8 cellular contexts compared by ENCODE assay signal in genomic region chr11:103091024-103091423, GRCh38. TPM values are rescaled to one million over a fixed set of nuclear protein-coding genes. Genes with fewer than 3 reads are reported as not detected.
A peak's percentile ranks its signal among the peaks of the same experiment; 100 is the strongest.
DNase-seq lines count a peak whose midpoint lies in the region; ATAC-seq, FAIRE-seq and TF ChIP-seq lines count a peak whose summit lies in the region.

No MANE protein-coding gene starts in this region.

- H3K27ac Mint-ChIP-seq in CD4-positive, CD25-positive, alpha-beta regulatory T cell, result peak overlapping the region in 2 of 3 donors; percentile 9 to 95
- peak overlapping the region; percentile 95 for H3K27ac Mint-ChIP-seq in endodermal cell

- H3K27me3 ChIP-seq in CD4-positive, CD25-positive, alpha-beta regulatory T cell (ENCODE audit: control insufficient read depth, insufficient read depth, low read length), result peaks cover 25% of the 10 kb centered on the region
- H3K27me3 ChIP-seq in GM23248 (replicated peaks; ENCODE audit: insufficient read depth) (no peaks in the 10 kb centered on the region), Peyer's patch (no peaks in the 10 kb centered on the region), endodermal cell (ENCODE audit: control insufficient read depth, insufficient read depth, low read length, poor library complexity, severe bottlenecking) (peaks cover 28% of the 10 kb centered on the region), neuronal stem cell (ENCODE audit: control insufficient read depth in 3 of 3, insufficient read depth in 3 of 3, low read depth in 1 of 3, low read length in 3 of 3) (peaks cover 0 to 3% (median 2%) of the 10 kb centered on the region in 3 experiments)

- H3K4me3 ChIP-seq in CD4-positive, CD25-positive, alpha-beta regulatory T cell (ENCODE audit: low read depth, low read length), result peak overlapping the region; percentile 94
- H3K4me3 ChIP-seq in GM23248 (peak overlapping the region; percentile 96), Peyer's patch (peak overlapping the region; percentile 83 to 98 (median 91)), endodermal cell (ENCODE audit: low read length) (peak overlapping the region; percentile 95), neuronal stem cell (ENCODE audit: low read length in 2 of 2) (peak overlapping the region; percentile 52 to 97)

- 2 to 6% methylated on average over 3 of the region's 3 CpGs for WGBS in GM23248 (ENCODE audit: low coverage in 1 of 2, low lambda C conversion rate in 2 of 2, missing lambda C conversion rate in 2 of 2), 2 experiments
- WGBS in endodermal cell (ENCODE audit: insufficient coverage in 1 of 2, insufficient read length in 1 of 2), 2 experiments, result 0 to 1% methylated on average over 2 to 3 of the region's 3 CpGs
- WGBS in neuronal stem cell (ENCODE audit: extremely low coverage in 2 of 2, insufficient read length in 2 of 2, insufficient replicate concordance in 1 of 2), 2 donors, result no CpG with 5 or more reads among the region's 3 CpGs

- no peaks in the 10 kb centered on the region for H3K9me2 ChIP-seq in GM23248 (ENCODE audit: insufficient read depth)

- H4K20me1 ChIP-seq in GM23248 (ENCODE audit: insufficient read depth), result no peaks in the 10 kb centered on the region; the same call in 1 of the 2 replicates

- no peak overlapping the region for H3K4ac ChIP-seq in neuronal stem cell (ENCODE audit: low read length)

- no peak for TF ChIP-seq POLR2A in Peyer's patch (IDR thresholded peaks at IDR 0.05)

- H4K91ac ChIP-seq in neuronal stem cell (ENCODE audit: low read depth, low read length, poor library complexity), result no peak overlapping the region

- H2BK12ac ChIP-seq in neuronal stem cell (ENCODE audit: low read length), result no peak overlapping the region

- ATAC-seq in CD4-positive, CD25-positive, alpha-beta regulatory T cell (ENCODE audit: low read depth in 2 of 2), result no peak

- H3K4me3 Mint-ChIP-seq in CD4-positive, CD25-positive, alpha-beta regulatory T cell, result peak overlapping the region; percentile 86 to 97 (median 94)
- peak overlapping the region; percentile 87 for H3K4me3 Mint-ChIP-seq in endodermal cell

- no peaks in the 10 kb centered on the region for H3K9me3 ChIP-seq in CD4-positive, CD25-positive, alpha-beta regulatory T cell (ENCODE audit: control insufficient read depth in 2 of 2, low read length in 2 of 2)
- H3K9me3 ChIP-seq in GM23248 (ENCODE audit: low read depth), result no peaks in the 10 kb centered on the region
- no peaks in the 10 kb centered on the region for H3K9me3 ChIP-seq in Peyer's patch
- H3K9me3 ChIP-seq in endodermal cell (ENCODE audit: control insufficient read depth, low read length), result peaks cover 4% of the 10 kb centered on the region
- peaks cover 0 to 1% of the 10 kb centered on the region in 2 donors for H3K9me3 ChIP-seq in neuronal stem cell (replicated peaks in 1 of 2; ENCODE audit: control insufficient read depth in 2 of 2, insufficient read depth in 1 of 2, low read depth in 1 of 2, low read length in 2 of 2)

- H3K14ac ChIP-seq in neuronal stem cell (ENCODE audit: low read length), result no peak overlapping the region

- H3K4me2 ChIP-seq in GM23248 (ENCODE audit: unreplicated experiment) (peak overlapping the region; percentile 99), neuronal stem cell (ENCODE audit: insufficient read depth, low read length, poor library complexity, severe bottlenecking) (peak overlapping the region; percentile 54)

- H3K79me1 ChIP-seq in neuronal stem cell (ENCODE audit: low read depth, low read length), result no peaks in the 10 kb centered on the region

- H2AK5ac ChIP-seq in neuronal stem cell (ENCODE audit: low read depth, low read length), result no peak overlapping the region

- peaks cover 33% of the 10 kb centered on the region for H3K27me3 Mint-ChIP-seq in CD4-positive, CD25-positive, alpha-beta regulatory T cell
- H3K27me3 Mint-ChIP-seq in endodermal cell (ENCODE audit: insufficient read depth), result peaks cover 24% of the 10 kb centered on the region

- no peak overlapping the region for H3K18ac ChIP-seq in neuronal stem cell (ENCODE audit: low read length)

- H3F3A ChIP-seq in GM23248 (ENCODE audit: insufficient read depth), result peaks cover 4% of the 10 kb centered on the region; the same call in 1 of the 2 replicates

- H4K8ac ChIP-seq in neuronal stem cell (ENCODE audit: low read depth, low read length), result no peak overlapping the region

- H3K79me2 ChIP-seq in GM23248 (ENCODE audit: insufficient read depth), result peaks cover 59% of the 10 kb centered on the region

- no peak for TF ChIP-seq CTCF in Peyer's patch (IDR thresholded peaks at IDR 0.05)
- no peak for TF ChIP-seq CTCF in endodermal cell (conservative IDR thresholded peaks at IDR 0.05)

- H2BK5ac ChIP-seq in neuronal stem cell (ENCODE audit: low read length), result peak overlapping the region; percentile 19

- in situ Hi-C loops in GM23248 (cut with MboI), result no loop called here

- DNase-seq in CD4-positive, CD25-positive, alpha-beta regulatory T cell, result peak in 1 of 3 donors; percentile 25
- peak; percentile 54 for DNase-seq in GM23248
- no peak for DNase-seq in Peyer's patch
- DNase-seq in endodermal cell, result peak; percentile 60
- DNase-seq in neuronal stem cell (ENCODE audit: low spot score), result peak; percentile 5
- no peak for DNase-seq in urothelium cell line (ENCODE audit: low spot score)
- no peak for DNase-seq in NCI-H187 treated with DMSO at 0.1 percent for 48 hours (lab: John Stamatoyannopoulos, UW)
- no peak for DNase-seq in NOMO-1 treated with DMSO at 0.1 percent for 48 hours (lab: John Stamatoyannopoulos, UW; ENCODE audit: unreplicated experiment)

- H2AFZ ChIP-seq in GM23248, result peak overlapping the region; percentile 94
- peak overlapping the region; percentile 93 for H2AFZ ChIP-seq in neuronal stem cell (ENCODE audit: low read length)

- peak overlapping the region; percentile 99 for H3K9ac ChIP-seq in GM23248
- H3K9ac ChIP-seq in endodermal cell (ENCODE audit: extremely low read depth, low read length, poor library complexity, severe bottlenecking), result no peak overlapping the region
- H3K9ac ChIP-seq in neuronal stem cell (ENCODE audit: low read depth, low read length, poor library complexity), result no peak overlapping the region

- no peak overlapping the region for H2BK15ac ChIP-seq in neuronal stem cell (ENCODE audit: low read length)

- H3K4me1 ChIP-seq in CD4-positive, CD25-positive, alpha-beta regulatory T cell (ENCODE audit: control insufficient read depth, insufficient read depth, low read length, poor library complexity, severe bottlenecking), result peaks cover 28% of the 10 kb centered on the region
- H3K4me1 ChIP-seq in GM23248 (ENCODE audit: insufficient read depth) (peaks cover 40% of the 10 kb centered on the region), Peyer's patch (peaks cover 0 to 14% (median 6%) of the 10 kb centered on the region in 4 donors), endodermal cell (ENCODE audit: control insufficient read depth, insufficient read depth, low read length) (no peaks in the 10 kb centered on the region), neuronal stem cell (ENCODE audit: control insufficient read depth in 2 of 2, insufficient read depth in 1 of 2, low read depth in 1 of 2, low read length in 2 of 2) (peaks cover 2 to 4% of the 10 kb centered on the region in 2 donors)

- H3K9me3 Mint-ChIP-seq in CD4-positive, CD25-positive, alpha-beta regulatory T cell, result peaks cover 0 to 3% (median 0%) of the 10 kb centered on the region in 7 donors
- H3K9me3 Mint-ChIP-seq in endodermal cell, result no peaks in the 10 kb centered on the region

- peaks cover 10% of the 10 kb centered on the region for H3K36me3 Mint-ChIP-seq in CD4-positive, CD25-positive, alpha-beta regulatory T cell
- peaks cover 27% of the 10 kb centered on the region for H3K36me3 Mint-ChIP-seq in endodermal cell (ENCODE audit: low read depth)

- H3K4me1 Mint-ChIP-seq in CD4-positive, CD25-positive, alpha-beta regulatory T cell, result peaks cover 10 to 45% (median 28%) of the 10 kb centered on the region in 4 donors
- H3K4me1 Mint-ChIP-seq in endodermal cell, result peaks cover 14% of the 10 kb centered on the region

- no peak for FAIRE-seq in urothelium cell line (lab: Jason Lieb, UNC)

- peak overlapping the region; percentile 85 for H3K27ac ChIP-seq in CD4-positive, CD25-positive, alpha-beta regulatory T cell (ENCODE audit: insufficient read depth, low read length, poor library complexity, severe bottlenecking)
- peak overlapping the region; percentile 89 for H3K27ac ChIP-seq in GM23248
- no peak overlapping the region for H3K27ac ChIP-seq in Peyer's patch
- H3K27ac ChIP-seq in endodermal cell (ENCODE audit: low read depth, low read length), result no peak overlapping the region
- H3K27ac ChIP-seq in neuronal stem cell (replicated peaks; ENCODE audit: low read length), result no peak overlapping the region

- no peak overlapping the region for H3K23ac ChIP-seq in neuronal stem cell (ENCODE audit: low read depth, low read length, poor library complexity)

- H3K36me3 ChIP-seq in CD4-positive, CD25-positive, alpha-beta regulatory T cell (ENCODE audit: control insufficient read depth, insufficient read depth, low read length), result no peaks in the 10 kb centered on the region
- peaks cover 7% of the 10 kb centered on the region; the same call in 1 of the 2 replicates for H3K36me3 ChIP-seq in GM23248 (ENCODE audit: low read depth)
- H3K36me3 ChIP-seq in Peyer's patch, result peaks cover 0 to 4% (median 0%) of the 10 kb centered on the region in 3 donors
- peaks cover 22% of the 10 kb centered on the region for H3K36me3 ChIP-seq in endodermal cell (ENCODE audit: control insufficient read depth, insufficient read depth, low read length)
- H3K36me3 ChIP-seq in neuronal stem cell (replicated peaks in 1 of 2; ENCODE audit: control insufficient read depth in 2 of 2, insufficient read depth in 2 of 2, low read length in 2 of 2), result peaks cover 0 to 38% of the 10 kb centered on the region in 2 donors

- H2BK120ac ChIP-seq in neuronal stem cell (ENCODE audit: low read depth, low read length), result no peak overlapping the region

RNA-seq across cellular contexts. Expression of gene DCUN1D5, which starts 0.9 kb away (rescaled TPM):
- total RNA-seq in CD4-positive, CD25-positive, alpha-beta regulatory T cell, result 16.2 TPM
- 10 to 100 TPM; 23.6 to 27.6 (median 26.6) TPM for polyA plus RNA-seq in CD4-positive, CD25-positive, alpha-beta regulatory T cell
- 76.0 and 87.6 TPM in 2 replicates for total RNA-seq in GM23248 (2014; rRNA removed; shearing (Covaris generic))
- 73.5 and 80.1 TPM in 2 replicates for polyA plus RNA-seq in GM23248 (2016; fragmentation: Nextera tagmentation; extraction: Ambion mirVana)
- total RNA-seq in Peyer's patch (10 to 100 TPM; 27.6 to 50.1 (median 33.8) TPM), endodermal cell (10 to 100 TPM; 47.0 to 51.5 TPM)
- 48.4 TPM for polyA plus RNA-seq in endodermal cell (2013, experiment 1 of 2)
- 43.2 TPM for polyA plus RNA-seq in endodermal cell (2013, experiment 2 of 2)
- 65.1 TPM for polyA plus RNA-seq in neuronal stem cell (2013, experiment 1 of 2)
- polyA plus RNA-seq in neuronal stem cell (2013, experiment 2 of 2), result 69.9 TPM

RNA-seq across cellular contexts. Expression of gene DYNC2H1, which starts 18.2 kb away (rescaled TPM):
- total RNA-seq in CD4-positive, CD25-positive, alpha-beta regulatory T cell, result 1.8 TPM
- under 1 TPM; 0.10 to 0.20 (median 0.17) TPM for polyA plus RNA-seq in CD4-positive, CD25-positive, alpha-beta regulatory T cell
- total RNA-seq in GM23248 (2014; rRNA removed; shearing (Covaris generic)), result 24.7 and 27.0 TPM in 2 replicates
- 7.0 and 9.3 TPM in 2 replicates for polyA plus RNA-seq in GM23248 (2016; fragmentation: Nextera tagmentation; extraction: Ambion mirVana)
- total RNA-seq in Peyer's patch (10 to 100 TPM in 2 of 4 donors, 1 to 10 TPM in 2; 4.7 to 14.0 (median 8.1) TPM), endodermal cell (10 to 100 TPM; 21.1 to 31.9 TPM)
- 13.6 TPM for polyA plus RNA-seq in endodermal cell (2013, experiment 1 of 2)
- 14.2 TPM for polyA plus RNA-seq in endodermal cell (2013, experiment 2 of 2)
- polyA plus RNA-seq in neuronal stem cell (2013, experiment 1 of 2), result 8.7 TPM
- 8.4 TPM for polyA plus RNA-seq in neuronal stem cell (2013, experiment 2 of 2)

Comparison
In these comparisons a context has a peak if more than half of its experiments do, and no peak if none do; other contexts are left out.
1. DNase-seq: peak in GM23248 (single experiment), endodermal cell (single experiment) and neuronal stem cell (single experiment); none in Peyer's patch (0 of 3), urothelium cell line (single experiment), NCI-H187 treated with DMSO at 0.1 percent for 48 hours (single experiment) and NOMO-1 treated with DMSO at 0.1 percent for 48 hours (single experiment).
2. H3K27ac ChIP-seq: peak in CD4-positive, CD25-positive, alpha-beta regulatory T cell (single experiment) and GM23248 (single experiment); none in Peyer's patch (0 of 4), endodermal cell (single experiment) and neuronal stem cell (single experiment).
3. Peak in every context shown above with its lines, with median percentiles within 50 percentile points of each other: H3K4me3 ChIP-seq.